Comparison of ENCODE assay signal across 16 cellular contexts in the genomic region with DNA sequence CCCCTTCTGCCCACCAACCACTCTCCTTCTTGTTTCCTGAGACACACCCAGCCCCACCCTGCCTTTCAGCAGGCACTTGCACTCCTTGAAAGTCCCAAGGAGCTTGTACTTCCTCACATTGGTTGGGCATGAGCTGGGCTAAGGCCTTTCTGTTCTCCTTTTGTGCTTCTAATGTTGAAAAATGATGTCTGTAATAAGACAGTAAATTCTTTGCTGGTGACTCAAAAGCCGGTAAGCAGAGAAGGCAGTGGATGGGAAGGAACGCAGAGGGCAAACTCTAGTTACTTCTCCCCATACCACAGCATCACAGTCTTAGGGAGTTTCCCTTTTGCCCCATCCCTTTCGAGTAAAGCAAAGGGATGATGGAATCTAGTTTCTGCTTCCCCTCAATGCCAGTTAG.
A peak's percentile ranks its signal among the peaks of the same experiment; 100 is the strongest.
DNase-seq lines count a peak whose midpoint lies in the region; ATAC-seq and TF ChIP-seq lines count a peak whose summit lies in the region.
"Had no signal": no experiment of that assay in that cellular context is flagged by ENCODE, and none has a peak within 500 bp of the region (broad histone marks: within the 10 kb centered on the region; RNA-seq: fewer than 3 reads in every experiment).

No MANE protein-coding gene starts in this region.

- H3K9me3 ChIP-seq in adipocyte (ENCODE audit: control insufficient read depth, low read length) (no peaks in the 10 kb centered on the region), gastroesophageal sphincter (no peaks in the 10 kb centered on the region), upper lobe of right lung (no peaks in the 10 kb centered on the region)
- H3K9me3 ChIP-seq: right lobe of liver had no signal

- no peaks in the 10 kb centered on the region for H3K36me3 Mint-ChIP-seq in HFFc6 (ENCODE audit: low read depth)
- H3K36me3 Mint-ChIP-seq: IgD-negative memory B cell had no signal

- H3K9me3 Mint-ChIP-seq in HFFc6, result no peaks in the 10 kb centered on the region
- H3K9me3 Mint-ChIP-seq: stimulated activated naive CD8-positive, alpha-beta T cell treated with anti-CD3 and anti-CD28 coated beads, Interleukin-15, Interleukin-2, amounts not matched to agents 100 ng/mL and 50 ng/mL, for 24 hours had no signal

- no peak overlapping the region for H3K27ac Mint-ChIP-seq in HFFc6
- H3K27ac Mint-ChIP-seq: IgD-negative memory B cell; stimulated activated naive CD8-positive, alpha-beta T cell treated with anti-CD3 and anti-CD28 coated beads, Interleukin-15, Interleukin-2, amounts not matched to agents 100 ng/mL and 50 ng/mL, for 24 hours had no signal

- in situ Hi-C loops in GM13976 (cut with MboI; ENCODE audit: low sequenced_read_pairs, unreplicated experiment), result no loop called here

- no peak for TF ChIP-seq POLR2A in gastroesophageal sphincter (IDR thresholded peaks at IDR 0.05)

- H3K4me3 Mint-ChIP-seq in HFFc6, result no peak overlapping the region
- H3K4me3 Mint-ChIP-seq: IgD-negative memory B cell; stimulated activated naive CD8-positive, alpha-beta T cell treated with anti-CD3 and anti-CD28 coated beads, Interleukin-15, Interleukin-2, amounts not matched to agents 100 ng/mL and 50 ng/mL, for 24 hours had no signal

- ATAC-seq in gastroesophageal sphincter, result peak; percentile 44
- ATAC-seq in upper lobe of right lung, result peak; percentile 31
- ATAC-seq in GM21619 (IDR thresholded peaks at IDR 0.05; ENCODE audit: unreplicated experiment), result no peak
- no peak for ATAC-seq in left lobe of liver
- ATAC-seq: right lobe of liver had no signal

- no peak overlapping the region for H3K9ac ChIP-seq in adipocyte (ENCODE audit: low read length)

- H3K27me3 ChIP-seq in adipocyte (replicated peaks; ENCODE audit: control insufficient read depth, insufficient read depth, low read length), result no peaks in the 10 kb centered on the region
- H3K27me3 ChIP-seq in gastroesophageal sphincter, result no peaks in the 10 kb centered on the region
- no peaks in the 10 kb centered on the region for H3K27me3 ChIP-seq in upper lobe of right lung
- H3K27me3 ChIP-seq: right lobe of liver had no signal

- peak; percentile 34 for DNase-seq in HFFc6
- DNase-seq in adipocyte (ENCODE audit: low read depth), result peak; percentile 4
- DNase-seq in upper lobe of right lung, result no peak
- DNase-seq in left lobe of liver (ENCODE audit: low spot score), result no peak
- DNase-seq in GM13976 (ENCODE audit: low spot score), result no peak
- DNase-seq: activated naive CD4-positive, alpha-beta T cell treated with anti-CD3 and anti-CD28 coated beads, Interleukin-2, amount 50 U/mL, for 16 hours; Calu3; kidney; NCI-H146; NCI-H524; right lobe of liver; SHP77 had no signal

- no peak for TF ChIP-seq EP300 in gastroesophageal sphincter (IDR thresholded peaks at IDR 0.05)

- no peak for TF ChIP-seq CTCF in HFFc6 (IDR thresholded peaks at IDR 0.05)
- no peak for TF ChIP-seq CTCF in gastroesophageal sphincter (IDR thresholded peaks at IDR 0.05)
- no peak for TF ChIP-seq CTCF in upper lobe of right lung (IDR thresholded peaks at IDR 0.05)
- TF ChIP-seq CTCF in GM13976 (IDR thresholded peaks at IDR 0.05; ENCODE audit: borderline replicate concordance, control extremely low read depth, extremely low read depth, insufficient read depth, missing control alignments), result no peak

- H3K27ac ChIP-seq in gastroesophageal sphincter, result peak overlapping the region in 3 of 4 donors; percentile 72 to 80 (median 75)
- no peak overlapping the region for H3K27ac ChIP-seq in upper lobe of right lung
- H3K27ac ChIP-seq: right lobe of liver had no signal

- H3K4me1 Mint-ChIP-seq in HFFc6 (ENCODE audit: low read depth), result peaks cover 8% of the 10 kb centered on the region
- H3K4me1 Mint-ChIP-seq: IgD-negative memory B cell had no signal

- no peaks in the 10 kb centered on the region for H3K36me3 ChIP-seq in adipocyte (ENCODE audit: control insufficient read depth, insufficient read depth, low read length, severe bottlenecking)
- H3K36me3 ChIP-seq in gastroesophageal sphincter, result no peaks in the 10 kb centered on the region
- no peaks in the 10 kb centered on the region for H3K36me3 ChIP-seq in upper lobe of right lung
- H3K36me3 ChIP-seq: right lobe of liver had no signal

- peaks cover 48% of the 10 kb centered on the region for H3K4me1 ChIP-seq in adipocyte (ENCODE audit: control insufficient read depth, insufficient read depth, low read length)
- peaks cover 0 to 47% (median 15%) of the 10 kb centered on the region in 3 donors for H3K4me1 ChIP-seq in gastroesophageal sphincter
- peaks cover 6% of the 10 kb centered on the region for H3K4me1 ChIP-seq in upper lobe of right lung
- H3K4me1 ChIP-seq: right lobe of liver had no signal

- 0 to 28% methylated on average over 2 to 3 of the region's 3 CpGs for WGBS in gastroesophageal sphincter (ENCODE audit: low coverage in 1 of 2), 2 donors

- H3K27me3 Mint-ChIP-seq in HFFc6 (ENCODE audit: insufficient read depth), result peaks cover 32% of the 10 kb centered on the region
- H3K27me3 Mint-ChIP-seq: IgD-negative memory B cell; stimulated activated naive CD8-positive, alpha-beta T cell treated with anti-CD3 and anti-CD28 coated beads, Interleukin-15, Interleukin-2, amounts not matched to agents 100 ng/mL and 50 ng/mL, for 24 hours had no signal

- no peak overlapping the region for H3K4me3 ChIP-seq in adipocyte (ENCODE audit: low read length)
- H3K4me3 ChIP-seq in gastroesophageal sphincter, result no peak overlapping the region
- no peak overlapping the region for H3K4me3 ChIP-seq in upper lobe of right lung
- H3K4me3 ChIP-seq: right lobe of liver had no signal

- intact Hi-C loops in upper lobe of right lung (cut with DNase I), result no loop called here

Comparison
In these comparisons a context has a peak if more than half of its experiments do, and no peak if none do; other contexts are left out.
1. DNase-seq: peak in HFFc6 (single experiment) and adipocyte (single experiment); none in upper lobe of right lung (single experiment), left lobe of liver (single experiment) and GM13976 (single experiment).
2. ATAC-seq: peak in gastroesophageal sphincter (single experiment) and upper lobe of right lung (single experiment); none in GM21619 (single experiment) and left lobe of liver (single experiment).